In the genomic region with DNA sequence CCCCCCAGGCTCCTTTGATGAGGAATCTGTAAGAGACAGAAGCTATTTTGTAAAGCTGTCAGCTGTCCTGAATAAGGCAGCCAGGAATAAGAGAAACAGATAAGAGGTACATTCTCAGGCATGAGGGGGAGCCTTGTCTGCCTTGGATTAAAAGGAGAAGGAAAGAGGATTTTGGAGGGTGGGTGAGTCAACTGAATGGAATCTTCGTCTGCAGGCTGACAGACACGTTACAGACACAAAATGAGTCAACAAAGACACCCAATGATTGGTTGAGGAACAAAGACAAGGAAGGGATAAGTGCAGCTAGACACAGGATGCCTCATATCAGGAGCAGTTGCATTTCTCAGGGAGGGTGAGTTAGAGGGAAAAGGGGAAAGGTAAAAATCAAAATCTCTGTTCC, we compare ENCODE assay signal across 17 cellular contexts.
DNase-seq lines count a peak whose midpoint lies in the region; ATAC-seq and TF ChIP-seq lines count a peak whose summit lies in the region.
"Had no signal": no experiment of that assay in that cellular context is flagged by ENCODE, and none has a peak within 500 bp of the region (broad histone marks: within the 10 kb centered on the region; RNA-seq: fewer than 3 reads in every experiment).

No MANE protein-coding gene starts in this region.

- TF ChIP-seq CTCF in AG10803 (conservative IDR thresholded peaks at IDR 0.05; ENCODE audit: low read length) (no peak), GM13976 (IDR thresholded peaks at IDR 0.05; ENCODE audit: borderline replicate concordance, control extremely low read depth, extremely low read depth, insufficient read depth, missing control alignments) (no peak)

- CTCF ChIA-PET in HEK293T (lab: Yijun Ruan, JAX), result no interaction called here

- H3K4me3 ChIP-seq in AG10803 (ENCODE audit: low read length), result no peak overlapping the region
- H3K4me3 ChIP-seq: uterus had no signal

- POLR2A ChIA-PET in HEK293T (lab: Yijun Ruan, JAX), result no interaction called here

- DNase-seq in AG10803 (ENCODE audit: low read depth), result peak; percentile 32
- DNase-seq in HK-2 (ENCODE audit: unreplicated experiment), result peak; percentile 9
- DNase-seq in SK-MEL-5 (ENCODE audit: low read depth, low spot score), result peak; percentile 95
- DNase-seq in iPS DF 19.7 (ENCODE audit: low read depth, low spot score), result peak; percentile 72
- no peak for DNase-seq in HEK293T (ENCODE audit: extremely low spot score)
- DNase-seq in SHP77 treated with DMSO at 0.1 percent for 48 hours (lab: John Stamatoyannopoulos, UW), result no peak
- DNase-seq in GM13976 (ENCODE audit: low spot score), result no peak
- DNase-seq: activated naive CD4-positive, alpha-beta T cell treated with Interleukin-2 at 50 U/mL for 16 hours; BE2C; brain microvascular endothelial cell; naive thymus-derived CD4-positive, alpha-beta T cell; NCI-H1092; NCI-H526; stimulated activated CD4-positive, alpha-beta T cell treated with anti-CD3 and anti-CD28 coated beads, Interleukin-4, amount 100 ng/mL, for 4 hours; uterus had no signal

- no peak for ATAC-seq in GM21526 (IDR thresholded peaks at IDR 0.05; ENCODE audit: low FRiP score, unreplicated experiment)
- ATAC-seq: naive thymus-derived CD4-positive, alpha-beta T cell; stimulated activated memory B cell treated with anti-CD40 and anti-IgM and Interleukin-4, amounts not matched to agents 10 μg/mL and 1 μg/mL and 100 μg/mL, for 72 hours had no signal

- in situ Hi-C loops in SK-MEL-5 (cut with HindIII; ENCODE audit: low pct_unique_long_range_greater_than_20kb, low sequenced_read_pairs) (no loop called here), GM13976 (cut with MboI; ENCODE audit: low sequenced_read_pairs, unreplicated experiment) (no loop called here)

TF ChIP-seq in HEK293T, 16 proteins besides CTCF, POLR2A, EP300 and RAD21:
- TF ChIP-seq ELF4 (IDR thresholded peaks at IDR 0.05) (no peak), FOXK2 (IDR thresholded peaks at IDR 0.05) (no peak), L3MBTL2 (conservative IDR thresholded peaks at IDR 0.05) (no peak), SUZ12 (IDR thresholded peaks at IDR 0.05) (no peak), CTBP1 (IDR thresholded peaks at IDR 0.05; ENCODE audit: borderline replicate concordance) (no peak), FOXM1 (IDR thresholded peaks at IDR 0.05; ENCODE audit: borderline replicate concordance) (no peak), FOXA1 (IDR thresholded peaks at IDR 0.05) (no peak)

Comparison
In these comparisons a context has a peak if more than half of its experiments do, and no peak if none do; other contexts are left out.
1. DNase-seq: peak in AG10803 (single experiment), HK-2 (single experiment), SK-MEL-5 (single experiment) and iPS DF 19.7 (single experiment); none in HEK293T (single experiment), SHP77 treated with DMSO at 0.1 percent for 48 hours (single experiment) and GM13976 (single experiment).